ENCODE assay signal across 18 cellular contexts in the genomic region with DNA sequence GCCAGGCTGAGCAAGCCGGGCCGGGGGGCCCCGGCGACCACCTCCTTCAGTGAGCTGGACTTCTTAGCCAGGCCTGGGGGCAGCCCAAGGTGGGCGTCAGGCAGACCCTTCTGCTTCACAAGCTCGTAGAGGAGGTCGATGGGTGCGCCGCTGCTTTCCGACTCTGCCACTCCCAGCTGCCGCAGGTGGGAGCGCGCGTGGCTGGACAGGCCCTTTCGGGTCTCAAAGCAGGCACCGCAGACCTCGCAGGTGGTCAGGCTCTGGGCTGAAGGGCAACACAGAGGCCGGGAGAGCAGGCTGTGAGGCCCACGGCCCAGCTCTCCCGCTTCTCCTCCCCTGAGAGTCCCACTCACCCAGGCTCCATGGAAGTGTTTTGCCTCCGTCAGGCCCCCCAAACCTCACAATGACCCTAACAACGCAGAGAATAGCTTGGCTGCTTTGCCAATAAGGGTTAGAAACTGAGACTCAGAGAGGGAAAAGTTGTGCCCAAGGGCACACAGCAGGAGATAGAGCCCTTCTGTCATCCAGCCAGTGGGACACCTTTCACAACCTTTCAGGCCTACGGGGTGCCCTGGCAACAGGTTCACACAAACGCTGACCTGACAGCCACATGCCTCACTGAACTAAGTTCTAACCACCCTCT. TPM values are rescaled to one million over a fixed set of nuclear protein-coding genes. Genes with fewer than 3 reads are reported as not detected.
DNase-seq lines count a peak whose midpoint lies in the region; ATAC-seq and TF ChIP-seq lines count a peak whose summit lies in the region.
"Had no signal": no experiment of that assay in that cellular context is flagged by ENCODE, and none has a peak within 500 bp of the region (broad histone marks: within the 10 kb centered on the region; RNA-seq: fewer than 3 reads in every experiment).

No MANE protein-coding gene starts in this region.

- CTCF ChIA-PET in MCF 10A (lab: Yijun Ruan, JAX) (interaction anchor here (0.6 to 3.1 kb wide), 4 partner anchors 8 to 756 kb away, joined by 3 to 13 read pairs (median 4); a partner anchor contains a TSS), WTC11 (lab: Charles Lee) (interaction anchor here (2.6 kb wide), 1 partner anchor 10 kb away, joined by 14 read pairs; a partner anchor contains a TSS), PC-3 (lab: Charles Lee) (no interaction called here)

- H3K27ac ChIP-seq in breast epithelium, result no peak overlapping the region
- no peak overlapping the region for H3K27ac ChIP-seq in subcutaneous abdominal adipose tissue (ENCODE audit: low read depth, low read length)
- H3K27ac ChIP-seq in PC-3 (ENCODE audit: low read length), result no peak overlapping the region

- peaks cover 28% of the 10 kb centered on the region for H3K36me3 Mint-ChIP-seq in MCF 10A (ENCODE audit: insufficient read depth, unreplicated experiment)
- H3K36me3 Mint-ChIP-seq in WTC11, result peaks cover 16% of the 10 kb centered on the region

- no peaks in the 10 kb centered on the region for H3K9me3 Mint-ChIP-seq in MCF 10A (ENCODE audit: unreplicated experiment)
- H3K9me3 Mint-ChIP-seq in WTC11, result no peaks in the 10 kb centered on the region
- H3K9me3 Mint-ChIP-seq: effector memory CD8-positive, alpha-beta T cell had no signal

- H3K4me1 ChIP-seq in breast epithelium, result peaks cover 9 to 15% of the 10 kb centered on the region in 2 donors
- peaks cover 13 to 42% (median 36%) of the 10 kb centered on the region in 5 donors for H3K4me1 ChIP-seq in subcutaneous abdominal adipose tissue (ENCODE audit: control insufficient read depth in 5 of 5, insufficient read depth in 5 of 5, low read length in 5 of 5)
- H3K4me1 ChIP-seq in PC-3 (ENCODE audit: insufficient read depth, low read length), result peaks cover 21% of the 10 kb centered on the region

- H3K27ac Mint-ChIP-seq in MCF 10A (ENCODE audit: low read depth, unreplicated experiment) (peak overlapping the region; percentile 98), WTC11 (no peak overlapping the region)
- H3K27ac Mint-ChIP-seq: effector memory CD8-positive, alpha-beta T cell had no signal

- no peaks in the 10 kb centered on the region for H3K27me3 ChIP-seq in breast epithelium
- H3K27me3 ChIP-seq in subcutaneous abdominal adipose tissue (ENCODE audit: control insufficient read depth in 5 of 5, insufficient read depth in 4 of 5, low read length in 5 of 5), result no peaks in the 10 kb centered on the region
- H3K27me3 ChIP-seq in PC-3 (ENCODE audit: low read length), result no peaks in the 10 kb centered on the region

- H3F3A ChIP-seq in PC-3 (ENCODE audit: low read length, unreplicated experiment), result no peaks in the 10 kb centered on the region

- H3K4me3 Mint-ChIP-seq in MCF 10A (ENCODE audit: unreplicated experiment) (peak overlapping the region; percentile 95), WTC11 (peak overlapping the region; percentile 93; the same call in 1 of the 2 replicates)

- H3K36me3 ChIP-seq in breast epithelium (peaks cover 4% of the 10 kb centered on the region), subcutaneous abdominal adipose tissue (ENCODE audit: control insufficient read depth in 5 of 5, insufficient read depth in 5 of 5, low read length in 5 of 5) (peaks cover 2 to 42% (median 31%) of the 10 kb centered on the region in 5 donors), PC-3 (ENCODE audit: low read depth, low read length) (peaks cover 38% of the 10 kb centered on the region)

- H3K9me3 ChIP-seq in breast epithelium (no peaks in the 10 kb centered on the region), subcutaneous abdominal adipose tissue (ENCODE audit: control insufficient read depth in 5 of 5, low read length in 5 of 5) (no peaks in the 10 kb centered on the region), PC-3 (ENCODE audit: low read length) (no peaks in the 10 kb centered on the region)

- H3K9ac ChIP-seq in subcutaneous abdominal adipose tissue (ENCODE audit: low read length in 5 of 5) (peak overlapping the region in 3 of 5 donors; percentile 8 to 95 (median 94)), PC-3 (ENCODE audit: low read length) (no peak overlapping the region)

- DNase-seq in MCF 10A (ENCODE audit: unreplicated experiment) (no peak), breast epithelium (ENCODE audit: low spot score in 2 of 2) (no peak), WTC11 (ENCODE audit: low spot score) (no peak), left lobe of liver (ENCODE audit: low spot score) (peak; percentile 46), NCI-H82 treated with DMSO at 0.1 percent for 48 hours (lab: John Stamatoyannopoulos, UW; ENCODE audit: unreplicated experiment) (no peak), PC-3 (no peak)
- DNase-seq: activated CD4-positive, CD25-positive, alpha-beta regulatory T cell treated with anti-CD3 and anti-CD28 coated beads, Interleukin-2, amount 50 U/mL, for 72 hours; DMS53; effector memory CD8-positive, alpha-beta T cell; GOT3; IMR-90; NCI-H1105 treated with DMSO at 0.1 percent for 48 hours; T-helper 1 cell had no signal

- BruUV-seq in MCF 10A (replicated peaks; lab: Mats Ljungman, UMichigan) (no TSS peak), PC-3 (replicated peaks; lab: Mats Ljungman, UMichigan) (no TSS peak)

- POLR2A ChIA-PET in MCF 10A (lab: Yijun Ruan, JAX) (interaction anchor here (1.2 to 5.8 kb wide), 2 partner anchors 11 to 23 kb away, joined by 3 to 80 read pairs; a partner anchor contains a TSS), WTC11 (lab: Charles Lee) (no interaction called here), PC-3 (lab: Charles Lee; ENCODE audit: unreplicated experiment) (no interaction called here)

- peaks cover 41% of the 10 kb centered on the region for H3K79me2 ChIP-seq in PC-3 (ENCODE audit: low read length)

- H4K20me1 ChIP-seq in PC-3 (ENCODE audit: low read length), result peaks cover 15% of the 10 kb centered on the region; the same call in 1 of the 2 replicates

- ATAC-seq in WTC11 (no peak), left lobe of liver (no peak), PC-3 (no peak), GM19035 (IDR thresholded peaks at IDR 0.05; ENCODE audit: unreplicated experiment) (no peak)
- ATAC-seq: effector memory CD8-positive, alpha-beta T cell had no signal

- H3K27me3 Mint-ChIP-seq in MCF 10A (ENCODE audit: insufficient read depth, unreplicated experiment) (no peaks in the 10 kb centered on the region), WTC11 (ENCODE audit: low read depth) (no peaks in the 10 kb centered on the region; the same call in 1 of the 2 replicates)
- H3K27me3 Mint-ChIP-seq: effector memory CD8-positive, alpha-beta T cell had no signal

- no peak overlapping the region for H2AFZ ChIP-seq in PC-3 (ENCODE audit: low read length)

- no peak overlapping the region for H3K4me3 ChIP-seq in breast epithelium
- H3K4me3 ChIP-seq in subcutaneous abdominal adipose tissue (ENCODE audit: low read depth in 1 of 5, low read length in 5 of 5), result no peak overlapping the region
- H3K4me3 ChIP-seq in PC-3 (ENCODE audit: low read length), result no peak overlapping the region
- H3K4me3 ChIP-seq: skin epidermis had no signal

- H3K4me1 Mint-ChIP-seq in MCF 10A (ENCODE audit: insufficient read depth, unreplicated experiment) (peaks cover 20% of the 10 kb centered on the region), WTC11 (peaks cover 17% of the 10 kb centered on the region)

- TF ChIP-seq POLR2A in breast epithelium (IDR thresholded peaks at IDR 0.05), result no peak

- intact Hi-C loops in MCF 10A (cut with micrococcal nuclease) (no loop called here), breast epithelium (cut with DNase I; ENCODE audit: low total_unique reads) (loop anchor here (5.0 kb wide), 1 partner anchor 858 kb away; a partner anchor contains a TSS), PC-3 (cut with micrococcal nuclease) (no loop called here)

- no peak overlapping the region for H3K4me2 ChIP-seq in PC-3 (ENCODE audit: low read length)

- TF ChIP-seq CTCF in MCF 10A (IDR thresholded peaks at IDR 0.05; ENCODE audit: unreplicated experiment) (no peak), breast epithelium (IDR thresholded peaks at IDR 0.05) (no peak), WTC11 (IDR thresholded peaks at IDR 0.05) (no peak), PC-3 (conservative IDR thresholded peaks at IDR 0.05; ENCODE audit: low read depth, low read length) (no peak)

- H3K9me2 ChIP-seq in PC-3 (replicated peaks; ENCODE audit: low read length), result no peaks in the 10 kb centered on the region

TF ChIP-seq in WTC11, 78 proteins besides CTCF, POLR2A, EP300 and RAD21:
- no peak for TF ChIP-seq NR3C1 (CRISPR knock-in tag; conservative IDR thresholded peaks at IDR 0.05; ENCODE audit: low read depth)

RNA-seq across cellular contexts. Expression of a gene that starts 11.2 kb away (rescaled TPM):
- total RNA-seq in MCF 10A (2022) (84.7 and 89.0 TPM in 2 replicates), breast epithelium (100 to 1,000 TPM in 2 of 3 donors, 10 to 100 TPM in 1; 77.6 to 141 (median 122) TPM), WTC11 (2021) (184 to 231 TPM (median 184 TPM) in 3 replicates), left lobe of liver (64.5 TPM), PC-3 (2014; rRNA removed) (97.9 and 137 TPM in 2 replicates)

RNA-seq across cellular contexts. Expression of a gene that starts 19.8 kb away (rescaled TPM):
- total RNA-seq in MCF 10A (2022) (46.4 and 46.5 TPM in 2 replicates), breast epithelium (10 to 100 TPM; 17.6 to 51.1 (median 34.9) TPM), WTC11 (2021) (37.6 to 43.9 TPM (median 40.6 TPM) in 3 replicates), left lobe of liver (18.7 TPM), PC-3 (2014; rRNA removed) (30.9 and 35.1 TPM in 2 replicates)

RNA-seq across cellular contexts. Expression of a gene that starts 34.4 kb away (rescaled TPM):
- not detected in 2 replicates for total RNA-seq in MCF 10A (2022)
- total RNA-seq in breast epithelium, result 1 to 10 TPM; 1.8 to 5.9 (median 3.4) TPM
- total RNA-seq in WTC11 (2021), result 1.2 to 2.3 TPM (median 1.6 TPM) in 3 replicates
- 1.9 TPM for total RNA-seq in left lobe of liver
- total RNA-seq in PC-3 (2014; rRNA removed), result not detected in 2 replicates
- total RNA-seq: fibroblast of villous mesenchyme, IMR-90 had no signal

RNA-seq across cellular contexts. Expression of a gene that starts 49.4 kb away (rescaled TPM):
- total RNA-seq in MCF 10A (2022) (not detected in 2 replicates), breast epithelium (1 to 10 TPM in 2 of 3 donors, not detected in 1; 5.6 to 6.2 TPM), WTC11 (2021) (not detected in 3 replicates), left lobe of liver (65.8 TPM), PC-3 (2014; rRNA removed) (not detected in 2 replicates)
- total RNA-seq: fibroblast of villous mesenchyme, IMR-90, OCI-LY7 had no signal

RNA-seq across cellular contexts. Expression of a gene that starts 50.4 kb away (rescaled TPM):
- total RNA-seq in MCF 10A (2022) (31.1 and 37.8 TPM in 2 replicates), breast epithelium (10 to 100 TPM; 23.2 to 40.7 (median 33.4) TPM), WTC11 (2021) (49.1 to 65.9 TPM (median 51.3 TPM) in 3 replicates), left lobe of liver (24.7 TPM), PC-3 (2014; rRNA removed) (36.3 and 48.0 TPM in 2 replicates)
